8 cellular contexts compared by ENCODE assay signal in genomic region chr18:9913526-9914333, GRCh38. TPM values are rescaled to one million over a fixed set of nuclear protein-coding genes. Genes with fewer than 3 reads are reported as not detected.
DNase-seq lines count a peak whose midpoint lies in the region; ATAC-seq, FAIRE-seq and TF ChIP-seq lines count a peak whose summit lies in the region.

VAPA (plus strand) TSS chr18:9914016; CDS start chr18:9914257, 241 bp downstream.

- peak within 1 kb of the TSS; percentile 72 for H2AK5ac ChIP-seq in neuronal stem cell (ENCODE audit: low read depth, low read length)

- H3K27ac ChIP-seq in neuronal stem cell (replicated peaks; ENCODE audit: low read length) (peak within 1 kb of the TSS; percentile 88), subcutaneous abdominal adipose tissue (ENCODE audit: low read depth, low read length) (peak within 1 kb of the TSS; percentile 99)

- H2BK120ac ChIP-seq in neuronal stem cell (ENCODE audit: low read depth, low read length) = peak within 1 kb of the TSS; percentile 51

- peak within 1 kb of the TSS; percentile 99 for H3K9ac ChIP-seq in neuronal stem cell (ENCODE audit: low read depth, low read length, poor library complexity)
- H3K9ac ChIP-seq in subcutaneous abdominal adipose tissue (ENCODE audit: low read length in 5 of 5) = peak within 1 kb of the TSS; percentile 87 to 100 (median 97)

- no peaks in the 10 kb centered on the region for H3K27me3 Mint-ChIP-seq in activated naive CD4-positive, alpha-beta T cell treated with anti-CD3 and anti-CD28 coated beads for 36 hours (ENCODE audit: low read depth)

- H4K91ac ChIP-seq in neuronal stem cell (ENCODE audit: low read depth, low read length, poor library complexity) = no peak within 1 kb of the TSS

- peak within 1 kb of the TSS; percentile 99 for H3K23ac ChIP-seq in neuronal stem cell (ENCODE audit: low read depth, low read length, poor library complexity)

- peak within 1 kb of the TSS; percentile 82 for H3K14ac ChIP-seq in neuronal stem cell (ENCODE audit: low read length)

- peak within 1 kb of the TSS; percentile 96 for H2AFZ ChIP-seq in neuronal stem cell (ENCODE audit: low read length)

- no peaks in the 10 kb centered on the region for H3K27me3 ChIP-seq in GM06990 (replicated peaks; ENCODE audit: control insufficient read depth, insufficient read depth, low read length)
- H3K27me3 ChIP-seq in neuronal stem cell (ENCODE audit: control insufficient read depth in 3 of 3, insufficient read depth in 3 of 3, low read depth in 1 of 3, low read length in 3 of 3) = peaks cover 0 to 2% (median 0%) of the 10 kb centered on the region in 3 experiments
- peaks cover 0 to 2% (median 0%) of the 10 kb centered on the region in 5 donors for H3K27me3 ChIP-seq in subcutaneous abdominal adipose tissue (ENCODE audit: control insufficient read depth in 5 of 5, insufficient read depth in 4 of 5, low read length in 5 of 5)

- peak within 1 kb of the TSS; percentile 93 for H3K27ac Mint-ChIP-seq in activated naive CD4-positive, alpha-beta T cell treated with anti-CD3 and anti-CD28 coated beads for 36 hours

- H3K4me3 ChIP-seq in GM06990 (replicated peaks; ENCODE audit: low read depth, low read length) = peak within 1 kb of the TSS; percentile 89
- peak within 1 kb of the TSS; percentile 93 for H3K4me3 ChIP-seq in NB4 (ENCODE audit: low read depth, low read length)
- peak within 1 kb of the TSS; percentile 85 to 88 for H3K4me3 ChIP-seq in neuronal stem cell (ENCODE audit: low read length in 2 of 2)
- H3K4me3 ChIP-seq in subcutaneous abdominal adipose tissue (ENCODE audit: low read depth in 1 of 5, low read length in 5 of 5) = peak within 1 kb of the TSS; percentile 72 to 99 (median 98)

- CTCF ChIA-PET in activated naive CD4-positive, alpha-beta T cell treated with anti-CD3 and anti-CD28 coated beads for 36 hours (lab: Charles Lee) = interaction anchor here (0.7 to 0.9 kb wide), 2 partner anchors 37 to 918 kb away, joined by 3 read pairs; no protein-coding TSS in a partner anchor

- H3K9me3 ChIP-seq in neuronal stem cell (replicated peaks in 1 of 2; ENCODE audit: control insufficient read depth in 2 of 2, insufficient read depth in 1 of 2, low read depth in 1 of 2, low read length in 2 of 2) (no peaks in the 10 kb centered on the region), subcutaneous abdominal adipose tissue (ENCODE audit: control insufficient read depth in 5 of 5, low read length in 5 of 5) (no peaks in the 10 kb centered on the region)

- H3K4me3 Mint-ChIP-seq in activated naive CD4-positive, alpha-beta T cell treated with anti-CD3 and anti-CD28 coated beads for 36 hours = peak within 1 kb of the TSS; percentile 91

- intact Hi-C loops in activated naive CD4-positive, alpha-beta T cell treated with anti-CD3 and anti-CD28 coated beads for 36 hours (cut with micrococcal nuclease) = loop anchor here (1.0 to 2.0 kb wide), 8 partner anchors 37 to 1304 kb away; partner anchors contain the start of genes ANKRD12, MTCL1, NDUFV2 and RAB12

- H3K4me1 Mint-ChIP-seq in activated naive CD4-positive, alpha-beta T cell treated with anti-CD3 and anti-CD28 coated beads for 36 hours (ENCODE audit: low read depth) = peaks cover 25% of the 10 kb centered on the region

- no peak within 1 kb of the TSS for H2BK12ac ChIP-seq in neuronal stem cell (ENCODE audit: low read length)

- H3K4me1 ChIP-seq in neuronal stem cell (ENCODE audit: control insufficient read depth in 2 of 2, insufficient read depth in 1 of 2, low read depth in 1 of 2, low read length in 2 of 2) (peaks cover 1 to 9% of the 10 kb centered on the region in 2 donors), subcutaneous abdominal adipose tissue (ENCODE audit: control insufficient read depth in 5 of 5, insufficient read depth in 5 of 5, low read length in 5 of 5) (peaks cover 4 to 42% (median 39%) of the 10 kb centered on the region in 5 donors)

- TF ChIP-seq CTCF in GM06990 (IDR thresholded peaks at IDR 0.05; ENCODE audit: insufficient read depth, low read length, poor library complexity, severe bottlenecking) (no peak), NB4 (IDR thresholded peaks at IDR 0.05; ENCODE audit: low read depth, low read length) (no peak)

- no peak for FAIRE-seq in frontal cortex (lab: Jason Lieb, UNC)

- H3K9me3 Mint-ChIP-seq in activated naive CD4-positive, alpha-beta T cell treated with anti-CD3 and anti-CD28 coated beads for 36 hours = no peaks in the 10 kb centered on the region

- no peaks in the 10 kb centered on the region for H3K36me3 ChIP-seq in GM06990 (ENCODE audit: control insufficient read depth, insufficient read depth, low read length)
- no peaks in the 10 kb centered on the region for H3K36me3 ChIP-seq in neuronal stem cell (replicated peaks in 1 of 2; ENCODE audit: control insufficient read depth in 2 of 2, insufficient read depth in 2 of 2, low read length in 2 of 2)
- no peaks in the 10 kb centered on the region for H3K36me3 ChIP-seq in subcutaneous abdominal adipose tissue (ENCODE audit: control insufficient read depth in 5 of 5, insufficient read depth in 5 of 5, low read length in 5 of 5)

- WGBS in neuronal stem cell (ENCODE audit: extremely low coverage in 2 of 2, insufficient read length in 2 of 2, insufficient replicate concordance in 1 of 2), 2 donors = no CpG with 5 or more reads among the region's 87 CpGs

- H3K79me1 ChIP-seq in neuronal stem cell (ENCODE audit: low read depth, low read length) = peaks cover 5% of the 10 kb centered on the region

- no peak within 1 kb of the TSS for H4K8ac ChIP-seq in neuronal stem cell (ENCODE audit: low read depth, low read length)

- H3K4me2 ChIP-seq in neuronal stem cell (ENCODE audit: insufficient read depth, low read length, poor library complexity, severe bottlenecking) = peak within 1 kb of the TSS; percentile 75

- H2BK5ac ChIP-seq in neuronal stem cell (ENCODE audit: low read length) = peak within 1 kb of the TSS; percentile 83

- H2BK15ac ChIP-seq in neuronal stem cell (ENCODE audit: low read length) = no peak within 1 kb of the TSS

- peak within 1 kb of the TSS; percentile 99 for H3K18ac ChIP-seq in neuronal stem cell (ENCODE audit: low read length)

- ATAC-seq in HG02571 (IDR thresholded peaks at IDR 0.05; ENCODE audit: unreplicated experiment) = peak; percentile 80

- DNase-seq in GM06990 (ENCODE audit: extremely low read depth, insufficient read length) = peak; percentile 100
- DNase-seq in NB4 (ENCODE audit: low read depth) = peak; percentile 96
- DNase-seq in SK-N-DZ (ENCODE audit: low spot score) = peak; percentile 94
- peak; percentile 93 for DNase-seq in activated naive CD4-positive, alpha-beta T cell treated with anti-CD3 and anti-CD28 coated beads for 36 hours
- peak; percentile 91 to 96 for DNase-seq in frontal cortex (ENCODE audit: low spot score in 2 of 2)
- peak; percentile 96 for DNase-seq in neuronal stem cell (ENCODE audit: low spot score)

- peak; percentile 77 for TF ChIP-seq POLR2A in NB4 (IDR thresholded peaks at IDR 0.05; ENCODE audit: extremely low read depth, insufficient read length)

- no peaks in the 10 kb centered on the region for H3K36me3 Mint-ChIP-seq in activated naive CD4-positive, alpha-beta T cell treated with anti-CD3 and anti-CD28 coated beads for 36 hours (ENCODE audit: low read depth)

- H3K4ac ChIP-seq in neuronal stem cell (ENCODE audit: low read length) = no peak within 1 kb of the TSS

RNA-seq across cellular contexts. Expression of gene VAPA, which starts in this region (rescaled TPM):
- polyA plus RNA-seq in SK-N-DZ (2014; cell fraction: cytosol; rRNA removed) = 168 and 179 TPM in 2 replicates
- polyA plus RNA-seq in SK-N-DZ (2014; cell fraction: nucleus; rRNA removed) = 93.1 and 127 TPM in 2 replicates
- total RNA-seq in activated naive CD4-positive, alpha-beta T cell treated with anti-CD3 and anti-CD28 coated beads for 36 hours = 100 to 1,000 TPM; 150 to 159 TPM
- 118 TPM for total RNA-seq in frontal cortex
- polyA plus RNA-seq in neuronal stem cell (2013, experiment 1 of 2) = 120 TPM
- 126 TPM for polyA plus RNA-seq in neuronal stem cell (2013, experiment 2 of 2)

Comparison
In these comparisons a context has a peak if more than half of its experiments do, and no peak if none do; other contexts are left out.
1. Peak in every context shown above with its lines: DNase-seq, ATAC-seq, H3K4me3 ChIP-seq and H3K27ac ChIP-seq.